25 cellular contexts compared by ENCODE assay signal in genomic region chr20:57342829-57343228, GRCh38. TPM values are rescaled to one million over a fixed set of nuclear protein-coding genes. Genes with fewer than 3 reads are reported as not detected.
DNase-seq lines count a peak whose midpoint lies in the region; ATAC-seq, FAIRE-seq and TF ChIP-seq lines count a peak whose summit lies in the region.
"Had no signal": no experiment of that assay in that cellular context is flagged by ENCODE, and none has a peak within 500 bp of the region (broad histone marks: within the 10 kb centered on the region; RNA-seq: fewer than 3 reads in every experiment).

No MANE protein-coding gene starts in this region.

- H2BK12ac ChIP-seq in mesenchymal stem cell (ENCODE audit: low read length in 2 of 2): no peak overlapping the region

- no peak overlapping the region for H3K18ac ChIP-seq in mesenchymal stem cell (ENCODE audit: low read depth in 1 of 2, low read length in 2 of 2)

- no peak overlapping the region for H2AK5ac ChIP-seq in mesenchymal stem cell (ENCODE audit: low read length, severe bottlenecking)

- DNase-seq in EH (ENCODE audit: low read depth) (peak; percentile 56), RKO (ENCODE audit: low spot score) (peak; percentile 15), bronchial epithelial cell (ENCODE audit: low read depth) (peak; percentile 72), mesenchymal stem cell (peak; percentile 10), left cardiac atrium (no peak), NOMO-1 treated with dmso at 0.1 percent for 144 hours (lab: John Stamatoyannopoulos, UW; ENCODE audit: unreplicated experiment) (no peak)
- DNase-seq in activated CD4-positive, alpha-beta T cell treated with anti-CD3 and anti-CD28 coated beads, Interleukin-2, amount 50 U/mL, for 1 hour: no peak
- DNase-seq: activated CD4-positive, alpha-beta T cell treated with anti-CD3 and anti-CD28 coated beads for 1 hour; activated CD8-positive, alpha-beta T cell treated with anti-CD3 and anti-CD28 coated beads, Interleukin-2, amount 10 ng/mL, durations not matched to agents 7 days and 5 days; aorta; cerebellar nuclear complex; dorsolateral prefrontal cortex; head of caudate nucleus; NCI-H1048; NCI-H187 treated with DMSO at 0.1 percent for 48 hours; spleen; T-helper 17 cell; transverse colon had no signal

- H4K91ac ChIP-seq in mesenchymal stem cell (ENCODE audit: low read length): no peak overlapping the region

- FAIRE-seq in bronchial epithelial cell (lab: Jason Lieb, UNC): no peak
- FAIRE-seq: GM12878, RCC 7860 had no signal

- no peak overlapping the region for H2BK5ac ChIP-seq in mesenchymal stem cell (ENCODE audit: low read depth, low read length, poor library complexity, severe bottlenecking)

- no peak overlapping the region for H2AFZ ChIP-seq in mesenchymal stem cell (ENCODE audit: low read depth, low read length)

- H3K23ac ChIP-seq in mesenchymal stem cell (ENCODE audit: low read length in 2 of 2): no peak overlapping the region

- no peak overlapping the region for H3K4me2 ChIP-seq in mesenchymal stem cell (ENCODE audit: low read length, poor library complexity, severe bottlenecking)

- H3K14ac ChIP-seq in mesenchymal stem cell (ENCODE audit: low read length in 2 of 2): no peak overlapping the region

- H2BK15ac ChIP-seq in mesenchymal stem cell (ENCODE audit: low read depth, poor library complexity, severe bottlenecking): no peak overlapping the region

- H3K36me3 ChIP-seq in bronchial epithelial cell (ENCODE audit: control insufficient read depth, insufficient read depth, low read length) (no peaks in the 10 kb centered on the region), mesenchymal stem cell (ENCODE audit: control insufficient read depth in 1 of 2, insufficient read depth in 2 of 2, low read depth in 1 of 2, low read length in 2 of 2) (no peaks in the 10 kb centered on the region)
- H3K36me3 ChIP-seq: right atrium auricular region, spleen, transverse colon had no signal

- H3K4me3 ChIP-seq in bronchial epithelial cell (ENCODE audit: low read depth, low read length) (no peak overlapping the region), mesenchymal stem cell (ENCODE audit: insufficient read depth in 1 of 2, low read depth in 1 of 2, low read length in 2 of 2) (no peak overlapping the region)
- H3K4me3 ChIP-seq: dorsolateral prefrontal cortex, GM12878, right atrium auricular region, spleen, transverse colon had no signal

- H3K4ac ChIP-seq in mesenchymal stem cell (ENCODE audit: low read depth in 1 of 2, low read length in 2 of 2): no peak overlapping the region

- H4K8ac ChIP-seq in mesenchymal stem cell (ENCODE audit: low read length): no peak overlapping the region

- no peak for TF ChIP-seq CTCF in bronchial epithelial cell (IDR thresholded peaks at IDR 0.05; ENCODE audit: insufficient read depth, low read length, severe bottlenecking)

- no peak overlapping the region for H3K27ac ChIP-seq in mesenchymal stem cell (ENCODE audit: low read length, poor library complexity, severe bottlenecking)
- H3K27ac ChIP-seq: dorsolateral prefrontal cortex, right atrium auricular region, spleen, transverse colon had no signal

- no peaks in the 10 kb centered on the region for H3K27me3 ChIP-seq in bronchial epithelial cell (ENCODE audit: control insufficient read depth, insufficient read depth, low read length)
- H3K27me3 ChIP-seq in mesenchymal stem cell (ENCODE audit: control insufficient read depth in 1 of 2, insufficient read depth in 1 of 2, low read length in 2 of 2): peaks cover 0 to 16% of the 10 kb centered on the region in 2 experiments
- H3K27me3 ChIP-seq: right atrium auricular region, transverse colon had no signal

- H3K9ac ChIP-seq in mesenchymal stem cell (ENCODE audit: low read length): peak overlapping the region; percentile 7

- H3K9me3 ChIP-seq in mesenchymal stem cell (ENCODE audit: control insufficient read depth, low read length): no peaks in the 10 kb centered on the region
- H3K9me3 ChIP-seq: right atrium auricular region, spleen, transverse colon had no signal

- ATAC-seq in left cardiac atrium (no peak), GM18498 (IDR thresholded peaks at IDR 0.05; ENCODE audit: unreplicated experiment) (no peak)
- ATAC-seq: activated CD8-positive, alpha-beta T cell treated with anti-CD3 and anti-CD28 coated beads, Interleukin-2, amount 10 ng/mL, durations not matched to agents 7 days and 5 days; GM12878; T-helper 17 cell had no signal

- no peaks in the 10 kb centered on the region for H3K4me1 ChIP-seq in mesenchymal stem cell (ENCODE audit: control insufficient read depth, insufficient read depth, low read depth, low read length)
- H3K4me1 ChIP-seq: right atrium auricular region, spleen, transverse colon had no signal

- WGBS in mesenchymal stem cell: 44% methylated on average over 1 of the region's 2 CpGs

- intact Hi-C loops in left cardiac atrium (cut with DNase I): loop anchor here in 1 of 2 donors (5.0 kb wide), 1 partner anchor 796 kb away; no protein-coding TSS in a partner anchor

- H3K79me1 ChIP-seq in mesenchymal stem cell (replicated peaks; ENCODE audit: low read length, poor library complexity, severe bottlenecking): no peaks in the 10 kb centered on the region

- H2BK120ac ChIP-seq in mesenchymal stem cell (ENCODE audit: low read depth, low read length): no peak overlapping the region

RNA-seq across cellular contexts. Expression of gene RAE1, which starts 8.2 kb away (rescaled TPM):
- total RNA-seq in bronchial epithelial cell (21.6 and 25.1 TPM in 2 replicates), left cardiac atrium (10 to 100 TPM; 14.3 to 14.5 TPM)
- 14.2 TPM for polyA plus RNA-seq in mesenchymal stem cell (2013, experiment 1 of 2)
- polyA plus RNA-seq in mesenchymal stem cell (2013, experiment 2 of 2): 14.2 TPM

RNA-seq across cellular contexts. Expression of gene SPO11, which starts 13.2 kb away (rescaled TPM):
- total RNA-seq in bronchial epithelial cell (not detected in 2 replicates), left cardiac atrium (not detected)
- polyA plus RNA-seq in mesenchymal stem cell (2013, experiment 1 of 2): not detected
- not detected for polyA plus RNA-seq in mesenchymal stem cell (2013, experiment 2 of 2)
- total RNA-seq: activated CD8-positive, alpha-beta T cell treated with anti-CD3 and anti-CD28 coated beads, Interleukin-2, amount 10 ng/mL, durations not matched to agents 7 days and 5 days; aorta; dorsolateral prefrontal cortex; GM12878; right atrium auricular region; SK-MEL-5; spleen; T-helper 17 cell; transverse colon had no signal
- polyA plus RNA-seq: AG04450, aorta, CD14-positive monocyte, GM12878, spleen had no signal

RNA-seq across cellular contexts. Expression of gene RBM38, which starts 48.4 kb away (rescaled TPM):
- 6.8 and 7.6 TPM in 2 replicates for total RNA-seq in bronchial epithelial cell
- 4.6 TPM for polyA plus RNA-seq in mesenchymal stem cell (2013, experiment 1 of 2)
- polyA plus RNA-seq in mesenchymal stem cell (2013, experiment 2 of 2): 4.8 TPM
- 100 to 1,000 TPM in 1 of 2 donors, 10 to 100 TPM in 1; 78.6 to 101 TPM for total RNA-seq in left cardiac atrium

Comparison
In these comparisons a context has a peak if more than half of its experiments do, and no peak if none do; other contexts are left out.
1. DNase-seq: peak in EH (single experiment), RKO (single experiment), bronchial epithelial cell (single experiment) and mesenchymal stem cell (single experiment); none in left cardiac atrium (single experiment), NOMO-1 treated with dmso at 0.1 percent for 144 hours (single experiment) and activated CD4-positive, alpha-beta T cell treated with anti-CD3 and anti-CD28 coated beads, Interleukin-2, amount 50 U/mL, for 1 hour (single experiment).